Comparison of ENCODE assay signal across 1 cellular context in the genomic region with DNA sequence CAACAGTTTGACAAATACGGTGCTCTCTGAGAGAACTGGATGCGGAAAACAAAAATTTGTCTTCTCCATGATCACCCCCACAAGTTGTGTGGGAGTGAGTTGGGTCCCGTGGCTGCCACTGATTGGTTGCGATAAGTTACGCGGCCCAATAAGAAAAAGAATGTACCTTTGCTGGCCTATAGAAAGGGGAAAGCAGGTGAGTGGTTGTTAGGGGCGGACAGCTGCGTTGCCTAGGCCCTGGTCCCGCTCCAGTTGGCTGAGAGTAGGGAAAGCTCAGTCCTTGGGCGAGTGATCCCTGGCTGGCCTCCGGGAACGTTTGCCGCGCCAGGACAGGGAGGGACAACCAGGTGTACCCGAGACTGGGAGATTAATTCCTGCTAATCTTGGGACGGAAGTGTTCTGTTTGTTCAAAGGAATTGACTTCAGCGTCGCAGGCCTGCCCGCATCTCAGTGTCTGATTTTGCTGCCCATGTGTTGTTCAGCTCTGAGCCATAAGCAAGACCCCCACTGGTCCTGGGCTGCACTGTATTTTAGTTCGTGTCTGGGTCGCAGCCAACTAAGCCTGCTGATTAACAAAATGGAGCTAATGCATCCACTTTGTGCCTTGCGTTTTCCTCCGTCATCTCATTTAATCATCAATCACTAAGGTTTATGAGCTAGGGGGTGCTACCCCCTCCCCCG.
TF ChIP-seq lines count a peak whose summit lies in the region.

No MANE protein-coding gene starts in this region.

TF ChIP-seq in GM12878, 131 proteins besides CTCF, POLR2A, EP300 and RAD21 (continues in another document):
- TF ChIP-seq SREBF2 (IDR thresholded peaks at IDR 0.05; ENCODE audit: low read length) (no peak), HCFC1 (IDR thresholded peaks at IDR 0.05; ENCODE audit: low read length) (no peak), JUNB (IDR thresholded peaks at IDR 0.05) (no peak), NR2F1 (conservative IDR thresholded peaks at IDR 0.05) (no peak), PAX8 (IDR thresholded peaks at IDR 0.05) (no peak), TCF3 (IDR thresholded peaks at IDR 0.05; ENCODE audit: borderline replicate concordance, insufficient read depth, low read depth, low read length) (no peak), ZNF207 (IDR thresholded peaks at IDR 0.05; ENCODE audit: borderline replicate concordance) (no peak), ZZZ3 (IDR thresholded peaks at IDR 0.05; ENCODE audit: control insufficient read depth, insufficient read length, low read depth) (no peak), SUZ12 (IDR thresholded peaks at IDR 0.05; ENCODE audit: unreplicated experiment) (no peak), CBFB (IDR thresholded peaks at IDR 0.05; ENCODE audit: low read depth) (no peak), BACH1 (IDR thresholded peaks at IDR 0.05; ENCODE audit: borderline replicate concordance) (0 out of 2 replicates have a peak, but pooled peaks have one; percentile 19), DPF2 (IDR thresholded peaks at IDR 0.05) (no peak), TAF1 (IDR thresholded peaks at IDR 0.05; ENCODE audit: borderline replicate concordance, low read depth, low read length) (no peak; the same call in 1 of the 2 replicates), CBX3 (IDR thresholded peaks at IDR 0.05; ENCODE audit: borderline replicate concordance, low read depth) (no peak), SP1 (IDR thresholded peaks at IDR 0.05; ENCODE audit: low read depth, low read length) (peak; percentile 95), BMI1 (IDR thresholded peaks at IDR 0.05; ENCODE audit: borderline replicate concordance) (peak; percentile 94), BRCA1 (IDR thresholded peaks at IDR 0.05; ENCODE audit: low read depth, low read length) (no peak), KDM1A (IDR thresholded peaks at IDR 0.05; ENCODE audit: borderline replicate concordance) (no peak), POU2F2 (IDR thresholded peaks at IDR 0.05; ENCODE audit: borderline replicate concordance, low read depth, low read length) (peak; percentile 34; the same call in 1 of the 3 replicates), MTA2 (IDR thresholded peaks at IDR 0.05; ENCODE audit: low read depth) (no peak), MYC (IDR thresholded peaks at IDR 0.05; ENCODE audit: insufficient read depth, insufficient read length, insufficient replicate concordance, low read length, severe bottlenecking) (no peak)
- TF ChIP-seq, protein P1, sequence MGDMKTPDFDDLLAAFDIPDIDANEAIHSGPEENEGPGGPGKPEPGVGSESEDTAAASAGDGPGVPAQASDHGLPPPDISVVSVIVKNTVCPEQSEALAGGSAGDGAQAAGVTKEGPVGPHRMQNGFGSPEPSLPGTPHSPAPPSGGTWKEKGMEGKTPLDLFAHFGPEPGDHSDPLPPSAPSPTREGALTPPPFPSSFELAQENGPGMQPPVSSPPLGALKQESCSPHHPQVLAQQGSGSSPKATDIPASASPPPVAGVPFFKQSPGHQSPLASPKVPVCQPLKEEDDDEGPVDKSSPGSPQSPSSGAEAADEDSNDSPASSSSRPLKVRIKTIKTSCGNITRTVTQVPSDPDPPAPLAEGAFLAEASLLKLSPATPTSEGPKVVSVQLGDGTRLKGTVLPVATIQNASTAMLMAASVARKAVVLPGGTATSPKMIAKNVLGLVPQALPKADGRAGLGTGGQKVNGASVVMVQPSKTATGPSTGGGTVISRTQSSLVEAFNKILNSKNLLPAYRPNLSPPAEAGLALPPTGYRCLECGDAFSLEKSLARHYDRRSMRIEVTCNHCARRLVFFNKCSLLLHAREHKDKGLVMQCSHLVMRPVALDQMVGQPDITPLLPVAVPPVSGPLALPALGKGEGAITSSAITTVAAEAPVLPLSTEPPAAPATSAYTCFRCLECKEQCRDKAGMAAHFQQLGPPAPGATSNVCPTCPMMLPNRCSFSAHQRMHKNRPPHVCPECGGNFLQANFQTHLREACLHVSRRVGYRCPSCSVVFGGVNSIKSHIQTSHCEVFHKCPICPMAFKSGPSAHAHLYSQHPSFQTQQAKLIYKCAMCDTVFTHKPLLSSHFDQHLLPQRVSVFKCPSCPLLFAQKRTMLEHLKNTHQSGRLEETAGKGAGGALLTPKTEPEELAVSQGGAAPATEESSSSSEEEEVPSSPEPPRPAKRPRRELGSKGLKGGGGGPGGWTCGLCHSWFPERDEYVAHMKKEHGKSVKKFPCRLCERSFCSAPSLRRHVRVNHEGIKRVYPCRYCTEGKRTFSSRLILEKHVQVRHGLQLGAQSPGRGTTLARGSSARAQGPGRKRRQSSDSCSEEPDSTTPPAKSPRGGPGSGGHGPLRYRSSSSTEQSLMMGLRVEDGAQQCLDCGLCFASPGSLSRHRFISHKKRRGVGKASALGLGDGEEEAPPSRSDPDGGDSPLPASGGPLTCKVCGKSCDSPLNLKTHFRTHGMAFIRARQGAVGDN (IDR thresholded peaks at IDR 0.05), result no peak; the same call in 1 of the 2 replicates
- TF ChIP-seq, protein P2, sequence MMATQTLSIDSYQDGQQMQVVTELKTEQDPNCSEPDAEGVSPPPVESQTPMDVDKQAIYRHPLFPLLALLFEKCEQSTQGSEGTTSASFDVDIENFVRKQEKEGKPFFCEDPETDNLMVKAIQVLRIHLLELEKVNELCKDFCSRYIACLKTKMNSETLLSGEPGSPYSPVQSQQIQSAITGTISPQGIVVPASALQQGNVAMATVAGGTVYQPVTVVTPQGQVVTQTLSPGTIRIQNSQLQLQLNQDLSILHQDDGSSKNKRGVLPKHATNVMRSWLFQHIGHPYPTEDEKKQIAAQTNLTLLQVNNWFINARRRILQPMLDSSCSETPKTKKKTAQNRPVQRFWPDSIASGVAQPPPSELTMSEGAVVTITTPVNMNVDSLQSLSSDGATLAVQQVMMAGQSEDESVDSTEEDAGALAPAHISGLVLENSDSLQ (IDR thresholded peaks at IDR 0.05), result peak; percentile 83
- TF ChIP-seq, protein P3, sequence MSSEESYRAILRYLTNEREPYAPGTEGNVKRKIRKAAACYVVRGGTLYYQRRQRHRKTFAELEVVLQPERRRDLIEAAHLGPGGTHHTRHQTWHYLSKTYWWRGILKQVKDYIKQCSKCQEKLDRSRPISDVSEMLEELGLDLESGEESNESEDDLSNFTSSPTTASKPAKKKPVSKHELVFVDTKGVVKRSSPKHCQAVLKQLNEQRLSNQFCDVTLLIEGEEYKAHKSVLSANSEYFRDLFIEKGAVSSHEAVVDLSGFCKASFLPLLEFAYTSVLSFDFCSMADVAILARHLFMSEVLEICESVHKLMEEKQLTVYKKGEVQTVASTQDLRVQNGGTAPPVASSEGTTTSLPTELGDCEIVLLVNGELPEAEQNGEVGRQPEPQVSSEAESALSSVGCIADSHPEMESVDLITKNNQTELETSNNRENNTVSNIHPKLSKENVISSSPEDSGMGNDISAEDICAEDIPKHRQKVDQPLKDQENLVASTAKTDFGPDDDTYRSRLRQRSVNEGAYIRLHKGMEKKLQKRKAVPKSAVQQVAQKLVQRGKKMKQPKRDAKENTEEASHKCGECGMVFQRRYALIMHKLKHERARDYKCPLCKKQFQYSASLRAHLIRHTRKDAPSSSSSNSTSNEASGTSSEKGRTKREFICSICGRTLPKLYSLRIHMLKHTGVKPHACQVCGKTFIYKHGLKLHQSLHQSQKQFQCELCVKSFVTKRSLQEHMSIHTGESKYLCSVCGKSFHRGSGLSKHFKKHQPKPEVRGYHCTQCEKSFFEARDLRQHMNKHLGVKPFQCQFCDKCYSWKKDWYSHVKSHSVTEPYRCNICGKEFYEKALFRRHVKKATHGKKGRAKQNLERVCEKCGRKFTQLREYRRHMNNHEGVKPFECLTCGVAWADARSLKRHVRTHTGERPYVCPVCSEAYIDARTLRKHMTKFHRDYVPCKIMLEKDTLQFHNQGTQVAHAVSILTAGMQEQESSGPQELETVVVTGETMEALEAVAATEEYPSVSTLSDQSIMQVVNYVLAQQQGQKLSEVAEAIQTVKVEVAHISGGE (CRISPR knock-in tag; IDR thresholded peaks at IDR 0.05), result no peak
- TF ChIP-seq, protein P4, sequence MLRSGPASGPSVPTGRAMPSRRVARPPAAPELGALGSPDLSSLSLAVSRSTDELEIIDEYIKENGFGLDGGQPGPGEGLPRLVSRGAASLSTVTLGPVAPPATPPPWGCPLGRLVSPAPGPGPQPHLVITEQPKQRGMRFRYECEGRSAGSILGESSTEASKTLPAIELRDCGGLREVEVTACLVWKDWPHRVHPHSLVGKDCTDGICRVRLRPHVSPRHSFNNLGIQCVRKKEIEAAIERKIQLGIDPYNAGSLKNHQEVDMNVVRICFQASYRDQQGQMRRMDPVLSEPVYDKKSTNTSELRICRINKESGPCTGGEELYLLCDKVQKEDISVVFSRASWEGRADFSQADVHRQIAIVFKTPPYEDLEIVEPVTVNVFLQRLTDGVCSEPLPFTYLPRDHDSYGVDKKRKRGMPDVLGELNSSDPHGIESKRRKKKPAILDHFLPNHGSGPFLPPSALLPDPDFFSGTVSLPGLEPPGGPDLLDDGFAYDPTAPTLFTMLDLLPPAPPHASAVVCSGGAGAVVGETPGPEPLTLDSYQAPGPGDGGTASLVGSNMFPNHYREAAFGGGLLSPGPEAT (IDR thresholded peaks at IDR 0.05; ENCODE audit: low read depth), result peak; percentile 85; the same call in 1 of the 2 replicates
- TF ChIP-seq, protein P5, sequence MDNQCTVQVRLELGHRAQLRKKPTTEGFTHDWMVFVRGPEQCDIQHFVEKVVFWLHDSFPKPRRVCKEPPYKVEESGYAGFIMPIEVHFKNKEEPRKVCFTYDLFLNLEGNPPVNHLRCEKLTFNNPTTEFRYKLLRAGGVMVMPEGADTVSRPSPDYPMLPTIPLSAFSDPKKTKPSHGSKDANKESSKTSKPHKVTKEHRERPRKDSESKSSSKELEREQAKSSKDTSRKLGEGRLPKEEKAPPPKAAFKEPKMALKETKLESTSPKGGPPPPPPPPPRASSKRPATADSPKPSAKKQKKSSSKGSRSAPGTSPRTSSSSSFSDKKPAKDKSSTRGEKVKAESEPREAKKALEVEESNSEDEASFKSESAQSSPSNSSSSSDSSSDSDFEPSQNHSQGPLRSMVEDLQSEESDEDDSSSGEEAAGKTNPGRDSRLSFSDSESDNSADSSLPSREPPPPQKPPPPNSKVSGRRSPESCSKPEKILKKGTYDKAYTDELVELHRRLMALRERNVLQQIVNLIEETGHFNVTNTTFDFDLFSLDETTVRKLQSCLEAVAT (IDR thresholded peaks at IDR 0.05), result 0 out of 2 replicates have a peak, but pooled peaks have one; percentile 54
- TF ChIP-seq, protein P6, sequence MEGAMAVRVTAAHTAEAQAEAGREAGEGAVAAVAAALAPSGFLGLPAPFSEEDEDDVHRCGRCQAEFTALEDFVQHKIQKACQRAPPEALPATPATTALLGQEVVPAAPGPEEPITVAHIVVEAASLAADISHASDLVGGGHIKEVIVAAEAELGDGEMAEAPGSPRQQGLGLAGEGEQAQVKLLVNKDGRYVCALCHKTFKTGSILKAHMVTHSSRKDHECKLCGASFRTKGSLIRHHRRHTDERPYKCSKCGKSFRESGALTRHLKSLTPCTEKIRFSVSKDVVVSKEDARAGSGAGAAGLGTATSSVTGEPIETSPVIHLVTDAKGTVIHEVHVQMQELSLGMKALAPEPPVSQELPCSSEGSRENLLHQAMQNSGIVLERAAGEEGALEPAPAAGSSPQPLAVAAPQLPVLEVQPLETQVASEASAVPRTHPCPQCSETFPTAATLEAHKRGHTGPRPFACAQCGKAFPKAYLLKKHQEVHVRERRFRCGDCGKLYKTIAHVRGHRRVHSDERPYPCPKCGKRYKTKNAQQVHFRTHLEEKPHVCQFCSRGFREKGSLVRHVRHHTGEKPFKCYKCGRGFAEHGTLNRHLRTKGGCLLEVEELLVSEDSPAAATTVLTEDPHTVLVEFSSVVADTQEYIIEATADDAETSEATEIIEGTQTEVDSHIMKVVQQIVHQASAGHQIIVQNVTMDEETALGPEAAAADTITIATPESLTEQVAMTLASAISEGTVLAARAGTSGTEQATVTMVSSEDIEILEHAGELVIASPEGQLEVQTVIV (IDR thresholded peaks at IDR 0.05; ENCODE audit: borderline replicate concordance, partially characterized antibody), result no peak
- TF ChIP-seq, protein P7, sequence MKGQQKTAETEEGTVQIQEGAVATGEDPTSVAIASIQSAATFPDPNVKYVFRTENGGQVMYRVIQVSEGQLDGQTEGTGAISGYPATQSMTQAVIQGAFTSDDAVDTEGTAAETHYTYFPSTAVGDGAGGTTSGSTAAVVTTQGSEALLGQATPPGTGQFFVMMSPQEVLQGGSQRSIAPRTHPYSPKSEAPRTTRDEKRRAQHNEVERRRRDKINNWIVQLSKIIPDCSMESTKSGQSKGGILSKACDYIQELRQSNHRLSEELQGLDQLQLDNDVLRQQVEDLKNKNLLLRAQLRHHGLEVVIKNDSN (IDR thresholded peaks at IDR 0.05; ENCODE audit: borderline replicate concordance, extremely low read length, insufficient read depth, low read depth, low read length), result no peak
- TF ChIP-seq, protein P8, sequence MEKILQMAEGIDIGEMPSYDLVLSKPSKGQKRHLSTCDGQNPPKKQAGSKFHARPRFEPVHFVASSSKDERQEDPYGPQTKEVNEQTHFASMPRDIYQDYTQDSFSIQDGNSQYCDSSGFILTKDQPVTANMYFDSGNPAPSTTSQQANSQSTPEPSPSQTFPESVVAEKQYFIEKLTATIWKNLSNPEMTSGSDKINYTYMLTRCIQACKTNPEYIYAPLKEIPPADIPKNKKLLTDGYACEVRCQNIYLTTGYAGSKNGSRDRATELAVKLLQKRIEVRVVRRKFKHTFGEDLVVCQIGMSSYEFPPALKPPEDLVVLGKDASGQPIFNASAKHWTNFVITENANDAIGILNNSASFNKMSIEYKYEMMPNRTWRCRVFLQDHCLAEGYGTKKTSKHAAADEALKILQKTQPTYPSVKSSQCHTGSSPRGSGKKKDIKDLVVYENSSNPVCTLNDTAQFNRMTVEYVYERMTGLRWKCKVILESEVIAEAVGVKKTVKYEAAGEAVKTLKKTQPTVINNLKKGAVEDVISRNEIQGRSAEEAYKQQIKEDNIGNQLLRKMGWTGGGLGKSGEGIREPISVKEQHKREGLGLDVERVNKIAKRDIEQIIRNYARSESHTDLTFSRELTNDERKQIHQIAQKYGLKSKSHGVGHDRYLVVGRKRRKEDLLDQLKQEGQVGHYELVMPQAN (conservative IDR thresholded peaks at IDR 0.05), result no peak; the same call in 1 of the 2 replicates
- TF ChIP-seq, protein P9, sequence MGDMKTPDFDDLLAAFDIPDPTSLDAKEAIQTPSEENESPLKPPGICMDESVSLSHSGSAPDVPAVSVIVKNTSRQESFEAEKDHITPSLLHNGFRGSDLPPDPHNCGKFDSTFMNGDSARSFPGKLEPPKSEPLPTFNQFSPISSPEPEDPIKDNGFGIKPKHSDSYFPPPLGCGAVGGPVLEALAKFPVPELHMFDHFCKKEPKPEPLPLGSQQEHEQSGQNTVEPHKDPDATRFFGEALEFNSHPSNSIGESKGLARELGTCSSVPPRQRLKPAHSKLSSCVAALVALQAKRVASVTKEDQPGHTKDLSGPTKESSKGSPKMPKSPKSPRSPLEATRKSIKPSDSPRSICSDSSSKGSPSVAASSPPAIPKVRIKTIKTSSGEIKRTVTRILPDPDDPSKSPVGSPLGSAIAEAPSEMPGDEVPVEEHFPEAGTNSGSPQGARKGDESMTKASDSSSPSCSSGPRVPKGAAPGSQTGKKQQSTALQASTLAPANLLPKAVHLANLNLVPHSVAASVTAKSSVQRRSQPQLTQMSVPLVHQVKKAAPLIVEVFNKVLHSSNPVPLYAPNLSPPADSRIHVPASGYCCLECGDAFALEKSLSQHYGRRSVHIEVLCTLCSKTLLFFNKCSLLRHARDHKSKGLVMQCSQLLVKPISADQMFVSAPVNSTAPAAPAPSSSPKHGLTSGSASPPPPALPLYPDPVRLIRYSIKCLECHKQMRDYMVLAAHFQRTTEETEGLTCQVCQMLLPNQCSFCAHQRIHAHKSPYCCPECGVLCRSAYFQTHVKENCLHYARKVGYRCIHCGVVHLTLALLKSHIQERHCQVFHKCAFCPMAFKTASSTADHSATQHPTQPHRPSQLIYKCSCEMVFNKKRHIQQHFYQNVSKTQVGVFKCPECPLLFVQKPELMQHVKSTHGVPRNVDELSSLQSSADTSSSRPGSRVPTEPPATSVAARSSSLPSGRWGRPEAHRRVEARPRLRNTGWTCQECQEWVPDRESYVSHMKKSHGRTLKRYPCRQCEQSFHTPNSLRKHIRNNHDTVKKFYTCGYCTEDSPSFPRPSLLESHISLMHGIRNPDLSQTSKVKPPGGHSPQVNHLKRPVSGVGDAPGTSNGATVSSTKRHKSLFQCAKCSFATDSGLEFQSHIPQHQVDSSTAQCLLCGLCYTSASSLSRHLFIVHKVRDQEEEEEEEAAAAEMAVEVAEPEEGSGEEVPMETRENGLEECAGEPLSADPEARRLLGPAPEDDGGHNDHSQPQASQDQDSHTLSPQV (IDR thresholded peaks at IDR 0.05), result no peak
